19 cellular contexts compared by ENCODE assay signal in the genomic region with DNA sequence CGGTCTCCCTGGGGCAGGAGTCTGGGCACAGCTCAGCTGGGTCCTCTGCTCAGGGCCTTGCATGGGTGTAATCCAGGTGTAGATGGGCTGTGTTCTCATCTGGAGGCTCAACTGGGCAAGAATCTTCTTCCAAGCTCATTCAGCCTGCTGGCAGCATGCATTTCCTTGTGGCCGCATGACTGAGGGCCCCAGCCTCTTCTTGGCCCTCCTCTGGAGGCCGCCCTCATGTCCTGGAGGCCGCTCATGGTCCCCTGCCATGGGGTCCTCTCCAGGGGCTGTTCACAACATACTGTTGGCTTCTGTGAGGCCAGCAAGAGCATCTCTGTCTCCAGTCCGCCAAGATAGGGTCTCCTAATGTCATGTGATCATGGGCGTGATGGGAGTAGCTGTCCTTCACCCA.
DNase-seq lines count a peak whose midpoint lies in the region; ATAC-seq and TF ChIP-seq lines count a peak whose summit lies in the region.
"Had no signal": no experiment of that assay in that cellular context is flagged by ENCODE, and none has a peak within 500 bp of the region (broad histone marks: within the 10 kb centered on the region; RNA-seq: fewer than 3 reads in every experiment).

No MANE protein-coding gene starts in this region.

- no peaks in the 10 kb centered on the region for H3F3A ChIP-seq in PC-3 (ENCODE audit: low read length, unreplicated experiment)

- ATAC-seq in PC-3, result no peak
- no peak for ATAC-seq in GM19452 (IDR thresholded peaks at IDR 0.05; ENCODE audit: unreplicated experiment)
- ATAC-seq: CD8-positive, alpha-beta T cell had no signal

- TF ChIP-seq CTCF in PC-3 (conservative IDR thresholded peaks at IDR 0.05; ENCODE audit: low read depth, low read length), result no peak
- TF ChIP-seq CTCF in spleen (IDR thresholded peaks at IDR 0.05 in 8 of 11, conservative IDR thresholded peaks at IDR 0.05 in 3 of 11), result no peak

- CTCF ChIA-PET in PC-3 (lab: Charles Lee), result interaction anchor here (0.6 kb wide), 1 partner anchor 323 kb away, joined by 3 read pairs; no protein-coding TSS in a partner anchor

- H3K79me2 ChIP-seq in PC-3 (ENCODE audit: low read length), result no peaks in the 10 kb centered on the region

- no TSS peak for BruUV-seq in PC-3 (replicated peaks; lab: Mats Ljungman, UMichigan)

- H3K27me3 ChIP-seq in PC-3 (ENCODE audit: low read length) (no peaks in the 10 kb centered on the region), spleen (replicated peaks in 1 of 7) (no peaks in the 10 kb centered on the region)
- H3K27me3 ChIP-seq: BLaER1 had no signal

- TF ChIP-seq POLR2A in spleen (IDR thresholded peaks at IDR 0.05), result no peak

- WGBS in spleen, 5 donors, result 76 to 88% (median 86%) methylated on average over 3 to 6 of the region's 6 CpGs

- intact Hi-C loops in PC-3 (cut with micrococcal nuclease) (no loop called here), spleen (cut with DNase I; ENCODE audit: low total_unique reads) (no loop called here)

- H3K27ac ChIP-seq in PC-3 (ENCODE audit: low read length) (peak overlapping the region; percentile 79; the same call in 1 of the 2 replicates), spleen (no peak overlapping the region)
- H3K27ac ChIP-seq: 22Rv1, BLaER1, C4-2B, GM23248 had no signal

- H2AFZ ChIP-seq in PC-3 (ENCODE audit: low read length), result no peak overlapping the region
- H2AFZ ChIP-seq: GM23248 had no signal

- no peaks in the 10 kb centered on the region for H4K20me1 ChIP-seq in PC-3 (ENCODE audit: low read length)
- H4K20me1 ChIP-seq: BLaER1 had no signal

- POLR2A ChIA-PET in PC-3 (lab: Charles Lee; ENCODE audit: unreplicated experiment), result no interaction called here

- H3K4me1 ChIP-seq in PC-3 (ENCODE audit: insufficient read depth, low read length) (peaks cover 12% of the 10 kb centered on the region), spleen (no peaks in the 10 kb centered on the region)
- H3K4me1 ChIP-seq: BLaER1 had no signal

- no peak overlapping the region for H3K4me3 ChIP-seq in PC-3 (ENCODE audit: low read length)
- no peak overlapping the region for H3K4me3 ChIP-seq in spleen
- H3K4me3 ChIP-seq: BLaER1, GM23248 had no signal

- no peaks in the 10 kb centered on the region for H3K9me2 ChIP-seq in PC-3 (replicated peaks; ENCODE audit: low read length)

- no peak overlapping the region for H3K9ac ChIP-seq in PC-3 (ENCODE audit: low read length)
- H3K9ac ChIP-seq: BLaER1, GM23248 had no signal

- H3K4me2 ChIP-seq in PC-3 (ENCODE audit: low read length), result no peak overlapping the region
- H3K4me2 ChIP-seq: BLaER1 had no signal

- H3K36me3 ChIP-seq in PC-3 (ENCODE audit: low read depth, low read length), result no peaks in the 10 kb centered on the region
- peaks cover 0 to 71% (median 7%) of the 10 kb centered on the region in 6 donors for H3K36me3 ChIP-seq in spleen
- H3K36me3 ChIP-seq: BLaER1 had no signal

- H3K9me3 ChIP-seq in PC-3 (ENCODE audit: low read length), result no peaks in the 10 kb centered on the region; the same call in 1 of the 2 replicates
- H3K9me3 ChIP-seq in spleen, result peaks cover 0 to 23% (median 12%) of the 10 kb centered on the region in 8 donors
- H3K9me3 ChIP-seq: BLaER1 had no signal

- DNase-seq in activated effector memory CD4-positive, alpha-beta T cell treated with anti-CD3 and anti-CD28 coated beads, Interleukin-2, amount 50 U/mL, for 16 hours, result peak; percentile 24
- no peak for DNase-seq in activated effector memory CD4-positive, alpha-beta T cell treated with Interleukin-2 at 50 U/mL for 16 hours
- DNase-seq in PC-3 (no peak), mesenteric fat pad (ENCODE audit: low spot score) (peak; percentile 51), spleen (peak; percentile 41), cerebellar nuclear complex (lab: John Stamatoyannopoulos, UW) (no peak)
- no peak for DNase-seq in activated CD4-positive, alpha-beta T cell treated with anti-CD3 and anti-CD28 coated beads for 48 hours
- DNase-seq: Caco-2; CD4-positive, CD25-positive, alpha-beta regulatory T cell; CD8-positive, alpha-beta T cell; DMS153; DND-41; GM23248; H7; HCEC 1CT had no signal

Comparison
In these comparisons a context has a peak if more than half of its experiments do, and no peak if none do; other contexts are left out.
1. DNase-seq: peak in activated effector memory CD4-positive, alpha-beta T cell treated with anti-CD3 and anti-CD28 coated beads, Interleukin-2, amount 50 U/mL, for 16 hours (single experiment), mesenteric fat pad (single experiment) and spleen (single experiment); none in activated effector memory CD4-positive, alpha-beta T cell treated with Interleukin-2 at 50 U/mL for 16 hours (single experiment), PC-3 (single experiment), activated CD4-positive, alpha-beta T cell treated with anti-CD3 and anti-CD28 coated beads for 48 hours (single experiment) and cerebellar nuclear complex (0 of 2).